Comparison of ENCODE assay signal across 28 cellular contexts in the genomic region with DNA sequence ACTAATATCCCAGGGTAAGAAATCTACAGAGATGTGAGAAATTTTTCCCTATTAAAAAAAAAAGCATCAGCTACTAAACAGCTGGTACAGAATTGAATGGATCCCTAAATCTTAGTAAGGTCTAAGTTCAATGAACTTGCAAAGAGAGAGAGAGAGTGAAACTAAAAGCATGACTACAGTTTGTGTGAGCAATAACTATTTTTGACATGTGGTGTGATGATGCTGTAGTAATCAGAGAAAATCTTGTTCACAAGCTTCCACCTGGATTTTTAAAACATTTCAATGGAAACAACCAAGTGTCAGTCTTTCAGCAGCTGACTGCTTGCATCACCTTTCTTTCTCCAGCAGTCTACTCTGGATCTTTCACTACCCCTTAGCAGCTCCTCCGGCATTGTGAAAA. TPM values are rescaled to one million over a fixed set of nuclear protein-coding genes. Genes with fewer than 3 reads are reported as not detected.
DNase-seq lines count a peak whose midpoint lies in the region; ATAC-seq and TF ChIP-seq lines count a peak whose summit lies in the region.
"Had no signal": no experiment of that assay in that cellular context is flagged by ENCODE, and none has a peak within 500 bp of the region (broad histone marks: within the 10 kb centered on the region; RNA-seq: fewer than 3 reads in every experiment).

No MANE protein-coding gene starts in this region.

- H3K4me1 ChIP-seq in osteoblast (ENCODE audit: insufficient read depth, low read length), result peaks cover 40% of the 10 kb centered on the region
- no peaks in the 10 kb centered on the region for H3K4me1 ChIP-seq in CD8-positive, alpha-beta memory T cell (ENCODE audit: insufficient read depth, low read length)
- H3K4me1 ChIP-seq: HAP-1 had no signal

- CTCF ChIA-PET in CD8-positive, alpha-beta memory T cell (lab: Charles Lee), result no interaction called here
- CTCF ChIA-PET in activated naive CD4-positive, alpha-beta T cell treated with anti-CD3 and anti-CD28 coated beads for 36 hours (lab: Charles Lee), result interaction anchor here (0.7 kb wide), 1 partner anchor 185 kb away, joined by 5 read pairs; no protein-coding TSS in a partner anchor

- no peaks in the 10 kb centered on the region for H3K79me2 ChIP-seq in osteoblast (ENCODE audit: insufficient read depth, low read length)

- TF ChIP-seq CTCF in choroid plexus epithelial cell (conservative IDR thresholded peaks at IDR 0.05; ENCODE audit: low read depth, low read length) (no peak), osteoblast (IDR thresholded peaks at IDR 0.05; ENCODE audit: extremely low read depth, low read depth, low read length) (no peak)

- H3K4me3 Mint-ChIP-seq in CD8-positive, alpha-beta memory T cell, result no peak overlapping the region
- H3K4me3 Mint-ChIP-seq in activated naive CD4-positive, alpha-beta T cell treated with anti-CD3 and anti-CD28 coated beads for 36 hours, result no peak overlapping the region
- H3K4me3 Mint-ChIP-seq: activated CD4-positive, alpha-beta T cell treated with anti-CD3 and anti-CD28 coated beads, Interleukin-2, amount 10 ng/mL, durations not matched to agents 24 days and 14 days; central memory CD8-positive, alpha-beta T cell; natural killer cell treated with Interleukin-12 subunit alpha and Interleukin-12 subunit beta and Interleukin-15 and Interleukin-18, amount 100 ng/mL, for 72 hours; stimulated activated naive CD8-positive, alpha-beta T cell treated with anti-CD3 and anti-CD28 coated beads, Interleukin-15, Interleukin-2, amounts not matched to agents 100 ng/mL and 50 ng/mL, for 24 hours had no signal

- H3K9me3 ChIP-seq in osteoblast (ENCODE audit: low read depth, low read length), result no peaks in the 10 kb centered on the region
- H3K9me3 ChIP-seq in CD8-positive, alpha-beta memory T cell (ENCODE audit: low read length), result no peaks in the 10 kb centered on the region
- H3K9me3 ChIP-seq: BE2C, esophagus squamous epithelium, HAP-1 had no signal

- peak overlapping the region; percentile 18 for H3K27ac ChIP-seq in osteoblast (ENCODE audit: low read depth, low read length)
- H3K27ac ChIP-seq in CD8-positive, alpha-beta memory T cell (ENCODE audit: low read depth, low read length), result no peak overlapping the region
- H3K27ac ChIP-seq: esophagus squamous epithelium had no signal

- no peaks in the 10 kb centered on the region for H4K20me1 ChIP-seq in osteoblast (ENCODE audit: insufficient read depth, low read length)

- H3K27me3 ChIP-seq in osteoblast (ENCODE audit: insufficient read depth, low read length), result no peaks in the 10 kb centered on the region
- no peaks in the 10 kb centered on the region for H3K27me3 ChIP-seq in CD8-positive, alpha-beta memory T cell (ENCODE audit: insufficient read depth, low read length, poor library complexity, severe bottlenecking)
- H3K27me3 ChIP-seq: BE2C, esophagus squamous epithelium had no signal

- intact Hi-C loops in activated naive CD4-positive, alpha-beta T cell treated with anti-CD3 and anti-CD28 coated beads for 36 hours (cut with micrococcal nuclease), result no loop called here

- ATAC-seq in HG03432 (IDR thresholded peaks at IDR 0.05; ENCODE audit: unreplicated experiment), result peak; percentile 55
- ATAC-seq in HG03378 (IDR thresholded peaks at IDR 0.05; ENCODE audit: unreplicated experiment), result no peak
- no peak for ATAC-seq in GM18502 (IDR thresholded peaks at IDR 0.05; ENCODE audit: poor library complexity, unreplicated experiment)
- ATAC-seq: GM12878; natural killer cell treated with Interleukin-12 subunit alpha and Interleukin-12 subunit beta and Interleukin-15 and Interleukin-18, amount 100 ng/mL, for 72 hours had no signal

- H3K4me3 ChIP-seq in choroid plexus epithelial cell (ENCODE audit: low read depth, low read length), result no peak overlapping the region
- no peak overlapping the region for H3K4me3 ChIP-seq in osteoblast (ENCODE audit: insufficient read depth, low read length)
- H3K4me3 ChIP-seq in CD8-positive, alpha-beta memory T cell (ENCODE audit: low read length), result no peak overlapping the region
- H3K4me3 ChIP-seq: esophagus squamous epithelium, GM12878, HAP-1 had no signal

- H2AFZ ChIP-seq in osteoblast (ENCODE audit: low read length), result no peak overlapping the region

- no peaks in the 10 kb centered on the region for H3K36me3 ChIP-seq in osteoblast (ENCODE audit: insufficient read depth, low read length)
- H3K36me3 ChIP-seq in CD8-positive, alpha-beta memory T cell (ENCODE audit: insufficient read depth, low read length), result no peaks in the 10 kb centered on the region
- H3K36me3 ChIP-seq: BE2C, esophagus squamous epithelium, HAP-1 had no signal

- H3K27ac Mint-ChIP-seq in CD8-positive, alpha-beta memory T cell, result no peak overlapping the region
- no peak overlapping the region for H3K27ac Mint-ChIP-seq in activated naive CD4-positive, alpha-beta T cell treated with anti-CD3 and anti-CD28 coated beads for 36 hours
- H3K27ac Mint-ChIP-seq: activated CD4-positive, alpha-beta T cell treated with anti-CD3 and anti-CD28 coated beads, Interleukin-2, amount 10 ng/mL, durations not matched to agents 24 days and 14 days; natural killer cell treated with Interleukin-12 subunit alpha and Interleukin-12 subunit beta and Interleukin-15 and Interleukin-18, amount 100 ng/mL, for 72 hours; stimulated activated naive CD8-positive, alpha-beta T cell treated with anti-CD3 and anti-CD28 coated beads, Interleukin-15, Interleukin-2, amounts not matched to agents 100 ng/mL and 50 ng/mL, for 24 hours had no signal

- DNase-seq in COLO829 (ENCODE audit: low spot score) (peak; percentile 15), choroid plexus epithelial cell (ENCODE audit: low read depth) (peak; percentile 42), osteoblast (ENCODE audit: insufficient read length, low spot score, missing footprints) (no peak)
- no peak for DNase-seq in CD8-positive, alpha-beta memory T cell
- no peak for DNase-seq in activated naive CD4-positive, alpha-beta T cell treated with anti-CD3 and anti-CD28 coated beads for 36 hours
- DNase-seq: activated CD4-positive, alpha-beta T cell treated with anti-CD3 and anti-CD28 coated beads, Interleukin-2, amount 10 ng/mL, durations not matched to agents 24 days and 14 days; activated CD8-positive, alpha-beta memory T cell treated with anti-CD3 and anti-CD28 coated beads, Interleukin-2, amount 50 U/mL, for 48 hours; activated effector memory CD4-positive, alpha-beta T cell treated with anti-CD3 and anti-CD28 coated beads, Interleukin-2, amount 50 U/mL, for 16 hours; amniotic stem cell; BE2C; effector CD4-positive, alpha-beta T cell; esophagus squamous epithelium; GDM1; hypothalamus; kidney; mesendoderm; NCI-H187 treated with DMSO at 0.1 percent for 48 hours; NCI-H345; stimulated activated CD4-positive, alpha-beta T cell treated with anti-CD3 and anti-CD28 coated beads, Interleukin-2, amount 100 ng/mL, for 24 hours; trophoblast cell had no signal

- peak overlapping the region; percentile 1 for H3K4me2 ChIP-seq in osteoblast (ENCODE audit: insufficient read depth, low read length)

- H3K27me3 Mint-ChIP-seq in CD8-positive, alpha-beta memory T cell, result peaks cover 5 to 10% of the 10 kb centered on the region in 2 donors
- peaks cover 13% of the 10 kb centered on the region for H3K27me3 Mint-ChIP-seq in activated naive CD4-positive, alpha-beta T cell treated with anti-CD3 and anti-CD28 coated beads for 36 hours (ENCODE audit: low read depth)
- H3K27me3 Mint-ChIP-seq: activated CD4-positive, alpha-beta T cell treated with anti-CD3 and anti-CD28 coated beads, Interleukin-2, amount 10 ng/mL, durations not matched to agents 24 days and 14 days had no signal

- peaks cover 0 to 6% (median 0%) of the 10 kb centered on the region in 5 donors for H3K9me3 Mint-ChIP-seq in CD8-positive, alpha-beta memory T cell
- no peaks in the 10 kb centered on the region for H3K9me3 Mint-ChIP-seq in activated naive CD4-positive, alpha-beta T cell treated with anti-CD3 and anti-CD28 coated beads for 36 hours
- H3K9me3 Mint-ChIP-seq: activated CD4-positive, alpha-beta T cell treated with anti-CD3 and anti-CD28 coated beads, Interleukin-2, amount 10 ng/mL, durations not matched to agents 24 days and 14 days; central memory CD8-positive, alpha-beta T cell; stimulated activated naive CD8-positive, alpha-beta T cell treated with anti-CD3 and anti-CD28 coated beads, Interleukin-15, Interleukin-2, amounts not matched to agents 100 ng/mL and 50 ng/mL, for 24 hours had no signal

- no peaks in the 10 kb centered on the region for H3K36me3 Mint-ChIP-seq in CD8-positive, alpha-beta memory T cell
- no peaks in the 10 kb centered on the region for H3K36me3 Mint-ChIP-seq in activated naive CD4-positive, alpha-beta T cell treated with anti-CD3 and anti-CD28 coated beads for 36 hours (ENCODE audit: low read depth)
- H3K36me3 Mint-ChIP-seq: natural killer cell treated with Interleukin-12 subunit alpha and Interleukin-12 subunit beta and Interleukin-15 and Interleukin-18, amount 100 ng/mL, for 72 hours had no signal

- H3K4me1 Mint-ChIP-seq in CD8-positive, alpha-beta memory T cell, result no peaks in the 10 kb centered on the region
- H3K4me1 Mint-ChIP-seq in activated naive CD4-positive, alpha-beta T cell treated with anti-CD3 and anti-CD28 coated beads for 36 hours (ENCODE audit: low read depth), result no peaks in the 10 kb centered on the region
- H3K4me1 Mint-ChIP-seq: activated CD4-positive, alpha-beta T cell treated with anti-CD3 and anti-CD28 coated beads, Interleukin-2, amount 10 ng/mL, durations not matched to agents 24 days and 14 days; central memory CD8-positive, alpha-beta T cell had no signal

- POLR2A ChIA-PET in CD8-positive, alpha-beta memory T cell (lab: Charles Lee), result no interaction called here

RNA-seq across cellular contexts. Expression of gene ABI3BP, which starts 45.2 kb away (rescaled TPM):
- 130 and 183 TPM in 2 replicates for total RNA-seq in osteoblast
- total RNA-seq in CD8-positive, alpha-beta memory T cell, result not detected
- not detected for polyA plus RNA-seq in CD8-positive, alpha-beta memory T cell
- not detected for total RNA-seq in activated naive CD4-positive, alpha-beta T cell treated with anti-CD3 and anti-CD28 coated beads for 36 hours
- total RNA-seq: activated CD4-positive, alpha-beta T cell treated with anti-CD3 and anti-CD28 coated beads, Interleukin-2, amount 10 ng/mL, durations not matched to agents 24 days and 14 days; natural killer cell treated with Interleukin-12 subunit alpha and Interleukin-12 subunit beta and Interleukin-15 and Interleukin-18, amount 100 ng/mL, for 72 hours had no signal

Comparison
In these comparisons a context has a peak if more than half of its experiments do, and no peak if none do; other contexts are left out.
1. DNase-seq: peak in COLO829 (single experiment) and choroid plexus epithelial cell (single experiment); none in osteoblast (single experiment), CD8-positive, alpha-beta memory T cell (0 of 5) and activated naive CD4-positive, alpha-beta T cell treated with anti-CD3 and anti-CD28 coated beads for 36 hours (single experiment).
2. RNA of gene ABI3BP, which starts 45.2 kb away (total RNA-seq): 130 to 183 TPM in osteoblast; not detected in CD8-positive, alpha-beta memory T cell and not detected in activated naive CD4-positive, alpha-beta T cell treated with anti-CD3 and anti-CD28 coated beads for 36 hours; every median in the first group is over 100 times any median in the second.